Comparison of ENCODE assay signal across 35 cellular contexts in genomic region chr15:32974691-32975090, GRCh38.
DNase-seq lines count a peak whose midpoint lies in the region; ATAC-seq and TF ChIP-seq lines count a peak whose summit lies in the region.
"Had no signal": no experiment of that assay in that cellular context is flagged by ENCODE, and none has a peak within 500 bp of the region (broad histone marks: within the 10 kb centered on the region; RNA-seq: fewer than 3 reads in every experiment).

No MANE protein-coding gene starts in this region.

- no peak overlapping the region for H3K4me2 ChIP-seq in PC-3 (ENCODE audit: low read length)
- H3K4me2 ChIP-seq: BLaER1 treated with 17β-estradiol and CSF1 and Interleukin-3, amounts not matched to agents 10 nM and 100 nM had no signal

- H3K4me3 Mint-ChIP-seq in osteocyte (ENCODE audit: unreplicated experiment), result no peak overlapping the region
- H3K4me3 Mint-ChIP-seq in CD4-positive, alpha-beta T cell, result no peak overlapping the region
- H3K4me3 Mint-ChIP-seq: activated CD4-positive, alpha-beta T cell treated with anti-CD3 and anti-CD28 coated beads, Interleukin-2, amount 10 ng/mL, durations not matched to agents 7 days and 5 days; activated naive CD8-positive, alpha-beta T cell; activated T-cell treated with anti-CD3 and anti-CD28 coated beads, Interleukin-2, amount 50 U/mL, for 24 hours; central memory CD8-positive, alpha-beta T cell; endodermal cell; mesothelial cell of epicardium; naive thymus-derived CD4-positive, alpha-beta T cell; stimulated activated effector memory CD8-positive, alpha-beta T cell treated with anti-CD3 and anti-CD28 coated beads, Interleukin-12 subunit alpha, Interleukin-12 subunit beta, amount 100 ng/mL, for 72 hours; WTC11 had no signal

- no peak overlapping the region for H3K27ac ChIP-seq in CD4-positive, alpha-beta T cell (ENCODE audit: low read depth, low read length)
- H3K27ac ChIP-seq in PC-3 (ENCODE audit: low read length), result no peak overlapping the region
- H3K27ac ChIP-seq: ascending aorta; BLaER1 treated with 17β-estradiol and CSF1 and Interleukin-3, amounts not matched to agents 10 nM and 100 nM; neutrophil; prostate gland; tibial nerve had no signal

- no TSS peak for BruUV-seq in PC-3 (replicated peaks; lab: Mats Ljungman, UMichigan)

- TF ChIP-seq CTCF in osteocyte (IDR thresholded peaks at IDR 0.05) (no peak), PC-3 (conservative IDR thresholded peaks at IDR 0.05; ENCODE audit: low read depth, low read length) (no peak)
- TF ChIP-seq CTCF in CD4-positive, alpha-beta T cell (IDR thresholded peaks at IDR 0.05), result no peak

- CTCF ChIA-PET in CD4-positive, alpha-beta T cell (lab: Charles Lee), result no interaction called here
- CTCF ChIA-PET in PC-3 (lab: Charles Lee), result no interaction called here

- H3K27ac Mint-ChIP-seq in osteocyte (ENCODE audit: unreplicated experiment), result peak overlapping the region; percentile 9
- no peak overlapping the region for H3K27ac Mint-ChIP-seq in CD4-positive, alpha-beta T cell
- H3K27ac Mint-ChIP-seq: activated CD4-positive, alpha-beta T cell treated with anti-CD3 and anti-CD28 coated beads, Interleukin-2, amount 10 ng/mL, durations not matched to agents 7 days and 5 days; activated naive CD8-positive, alpha-beta T cell; activated T-cell treated with anti-CD3 and anti-CD28 coated beads, Interleukin-2, amount 50 U/mL, for 24 hours; endodermal cell; mesothelial cell of epicardium; naive thymus-derived CD4-positive, alpha-beta T cell; stimulated activated effector memory CD8-positive, alpha-beta T cell treated with anti-CD3 and anti-CD28 coated beads, Interleukin-12 subunit alpha, Interleukin-12 subunit beta, amount 100 ng/mL, for 72 hours; WTC11 had no signal

- no peaks in the 10 kb centered on the region for H3K9me3 ChIP-seq in CD4-positive, alpha-beta T cell (ENCODE audit: control insufficient read depth, low read length)
- H3K9me3 ChIP-seq in PC-3 (ENCODE audit: low read length), result no peaks in the 10 kb centered on the region
- H3K9me3 ChIP-seq: ascending aorta; BLaER1 treated with 17β-estradiol and CSF1 and Interleukin-3, amounts not matched to agents 10 nM and 100 nM; neutrophil; prostate gland; tibial nerve had no signal

- H3F3A ChIP-seq in PC-3 (ENCODE audit: low read length, unreplicated experiment), result no peaks in the 10 kb centered on the region

- H3K4me1 ChIP-seq in PC-3 (ENCODE audit: insufficient read depth, low read length), result peaks cover 17% of the 10 kb centered on the region
- H3K4me1 ChIP-seq: ascending aorta; BLaER1 treated with 17β-estradiol and CSF1 and Interleukin-3, amounts not matched to agents 10 nM and 100 nM; prostate gland; tibial nerve had no signal

- H2AFZ ChIP-seq in PC-3 (ENCODE audit: low read length), result no peak overlapping the region

- POLR2A ChIA-PET in CD4-positive, alpha-beta T cell (lab: Charles Lee), result no interaction called here
- POLR2A ChIA-PET in PC-3 (lab: Charles Lee; ENCODE audit: unreplicated experiment), result no interaction called here

- no peaks in the 10 kb centered on the region for H3K27me3 ChIP-seq in CD4-positive, alpha-beta T cell (ENCODE audit: control insufficient read depth, insufficient read depth, low read length)
- H3K27me3 ChIP-seq in PC-3 (ENCODE audit: low read length), result no peaks in the 10 kb centered on the region
- H3K27me3 ChIP-seq: ascending aorta; BLaER1 treated with 17β-estradiol and CSF1 and Interleukin-3, amounts not matched to agents 10 nM and 100 nM; tibial nerve had no signal

- H4K20me1 ChIP-seq in PC-3 (ENCODE audit: low read length), result no peaks in the 10 kb centered on the region

- no peaks in the 10 kb centered on the region for H3K36me3 ChIP-seq in PC-3 (ENCODE audit: low read depth, low read length)
- H3K36me3 ChIP-seq: ascending aorta, neutrophil, prostate gland, tibial nerve had no signal

- ATAC-seq in GM21526 (IDR thresholded peaks at IDR 0.05; ENCODE audit: low FRiP score, unreplicated experiment), result no peak
- ATAC-seq in CD4-positive, alpha-beta T cell (ENCODE audit: poor library complexity), result no peak
- no peak for ATAC-seq in PC-3
- ATAC-seq: esophagus mucosa; naive thymus-derived CD4-positive, alpha-beta T cell; sciatic nerve; stimulated activated effector memory CD8-positive, alpha-beta T cell treated with anti-CD3 and anti-CD28 coated beads, Interleukin-12 subunit alpha, Interleukin-12 subunit beta, amount 100 ng/mL, for 72 hours; WTC11 had no signal

- no peak overlapping the region for H3K9ac ChIP-seq in PC-3 (ENCODE audit: low read length)
- H3K9ac ChIP-seq: BLaER1 treated with 17β-estradiol and CSF1 and Interleukin-3, amounts not matched to agents 10 nM and 100 nM had no signal

- no peaks in the 10 kb centered on the region for H3K9me2 ChIP-seq in PC-3 (replicated peaks; ENCODE audit: low read length)

- peak; percentile 13 for DNase-seq in EL
- peak; percentile 20 for DNase-seq in amniotic epithelial cell (ENCODE audit: low read depth)
- DNase-seq in fibroblast of peridontal ligament (ENCODE audit: extremely low read depth), result peak; percentile 77
- no peak for DNase-seq in osteocyte (ENCODE audit: extremely low spot score, unreplicated experiment)
- DNase-seq in CD4-positive, alpha-beta T cell, result no peak
- DNase-seq in 8988T, result no peak
- no peak for DNase-seq in PC-3
- DNase-seq: activated CD4-positive, alpha-beta T cell treated with anti-CD3 and anti-CD28 coated beads, Interleukin-2, amount 10 ng/mL, durations not matched to agents 7 days and 5 days; activated effector memory CD4-positive, alpha-beta T cell treated with anti-CD3 and anti-CD28 coated beads, Interleukin-2, amount 50 U/mL, for 16 hours; activated T-cell treated with anti-CD3 and anti-CD28 coated beads, Interleukin-2, amount 50 U/mL, for 24 hours; COR-L47; dermis blood vessel endothelial cell; DMS53; endodermal cell; GOT3; kidney; naive thymus-derived CD4-positive, alpha-beta T cell; NCI-H1048; NCI-H446; NCI-H748 treated with DMSO at 0.1 percent for 48 hours; SIG-M5; T1000 had no signal

- H3K27me3 Mint-ChIP-seq in osteocyte (ENCODE audit: unreplicated experiment), result no peaks in the 10 kb centered on the region
- peaks cover 11% of the 10 kb centered on the region for H3K27me3 Mint-ChIP-seq in CD4-positive, alpha-beta T cell
- H3K27me3 Mint-ChIP-seq: activated T-cell treated with anti-CD3 and anti-CD28 coated beads, Interleukin-2, amount 50 U/mL, for 24 hours; central memory CD8-positive, alpha-beta T cell had no signal

- peaks cover 9% of the 10 kb centered on the region for H3K4me1 Mint-ChIP-seq in osteocyte (ENCODE audit: unreplicated experiment)
- no peaks in the 10 kb centered on the region for H3K4me1 Mint-ChIP-seq in CD4-positive, alpha-beta T cell (ENCODE audit: low read depth)
- H3K4me1 Mint-ChIP-seq: activated CD4-positive, alpha-beta T cell treated with anti-CD3 and anti-CD28 coated beads, Interleukin-2, amount 10 ng/mL, durations not matched to agents 7 days and 5 days; central memory CD8-positive, alpha-beta T cell; mesothelial cell of epicardium; stimulated activated effector memory CD8-positive, alpha-beta T cell treated with anti-CD3 and anti-CD28 coated beads, Interleukin-12 subunit alpha, Interleukin-12 subunit beta, amount 100 ng/mL, for 72 hours had no signal

- no peaks in the 10 kb centered on the region for H3K9me3 Mint-ChIP-seq in osteocyte (ENCODE audit: unreplicated experiment)
- H3K9me3 Mint-ChIP-seq in CD4-positive, alpha-beta T cell, result no peaks in the 10 kb centered on the region
- H3K9me3 Mint-ChIP-seq: activated CD4-positive, alpha-beta T cell treated with anti-CD3 and anti-CD28 coated beads, Interleukin-2, amount 10 ng/mL, durations not matched to agents 7 days and 5 days; activated T-cell treated with anti-CD3 and anti-CD28 coated beads, Interleukin-2, amount 50 U/mL, for 24 hours; central memory CD8-positive, alpha-beta T cell; endodermal cell; mesothelial cell of epicardium; stimulated activated effector memory CD8-positive, alpha-beta T cell treated with anti-CD3 and anti-CD28 coated beads, Interleukin-12 subunit alpha, Interleukin-12 subunit beta, amount 100 ng/mL, for 72 hours; WTC11 had no signal

- no peak overlapping the region for H3K4me3 ChIP-seq in PC-3 (ENCODE audit: low read length)
- H3K4me3 ChIP-seq: ascending aorta; BLaER1 treated with 17β-estradiol and CSF1 and Interleukin-3, amounts not matched to agents 10 nM and 100 nM; prostate gland; tibial nerve had no signal

- intact Hi-C loops in CD4-positive, alpha-beta T cell (cut with DNase I, micrococcal nuclease), result no loop called here
- intact Hi-C loops in PC-3 (cut with micrococcal nuclease), result no loop called here

- no peaks in the 10 kb centered on the region for H3K79me2 ChIP-seq in PC-3 (ENCODE audit: low read length)

- no peaks in the 10 kb centered on the region for H3K36me3 Mint-ChIP-seq in osteocyte (ENCODE audit: unreplicated experiment)
- no peaks in the 10 kb centered on the region for H3K36me3 Mint-ChIP-seq in CD4-positive, alpha-beta T cell (ENCODE audit: low read depth)
- H3K36me3 Mint-ChIP-seq: activated naive CD8-positive, alpha-beta T cell; mesothelial cell of epicardium; naive thymus-derived CD4-positive, alpha-beta T cell; stimulated activated effector memory CD8-positive, alpha-beta T cell treated with anti-CD3 and anti-CD28 coated beads, Interleukin-12 subunit alpha, Interleukin-12 subunit beta, amount 100 ng/mL, for 72 hours; WTC11 had no signal

Comparison
In these comparisons a context has a peak if more than half of its experiments do, and no peak if none do; other contexts are left out.
1. DNase-seq: peak in EL (single experiment), amniotic epithelial cell (single experiment) and fibroblast of peridontal ligament (single experiment); none in osteocyte (single experiment), CD4-positive, alpha-beta T cell (0 of 10), 8988T (single experiment) and PC-3 (single experiment).